ENCODE assay signal across 1 cellular context in the genomic region with DNA sequence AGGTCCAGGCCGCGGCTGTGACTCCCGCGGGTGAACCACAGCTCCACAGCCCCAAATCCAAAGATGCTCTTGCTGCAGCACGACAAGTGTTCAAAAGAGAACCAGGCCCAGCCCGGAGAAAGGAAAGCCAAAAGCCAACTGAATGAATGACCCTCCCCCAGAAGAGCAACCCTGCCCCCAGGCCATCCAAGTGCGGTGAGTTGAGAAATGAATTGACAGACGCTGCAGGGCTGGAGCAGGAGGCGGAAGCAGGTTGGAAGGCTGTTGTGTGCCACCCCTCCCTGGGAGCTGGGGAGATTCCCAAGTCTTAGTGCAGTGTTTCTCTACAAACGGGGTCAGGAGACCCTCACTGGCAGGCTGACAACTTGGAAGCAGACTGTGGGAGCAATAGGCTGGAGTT.
TF ChIP-seq lines count a peak whose summit lies in the region.

No MANE protein-coding gene starts in this region.

TF ChIP-seq in H1, 55 proteins besides CTCF, POLR2A, EP300 and RAD21:
- TF ChIP-seq POLR2AphosphoS5 (IDR thresholded peaks at IDR 0.05; ENCODE audit: low read depth, low read length) (peak; percentile 28; the same call in 1 of the 2 replicates), PHF8 (conservative IDR thresholded peaks at IDR 0.05; ENCODE audit: low read depth, low read length) (no peak)
